Comparison of ENCODE assay signal across 10 cellular contexts in genomic region chr1:155008015-155008941, GRCh38. TPM values are rescaled to one million over a fixed set of nuclear protein-coding genes. Genes with fewer than 3 reads are reported as not detected.
DNase-seq lines count a peak whose midpoint lies in the region; ATAC-seq lines count a peak whose summit lies in the region.
"Had no signal": no experiment of that assay in that cellular context is flagged by ENCODE, and none has a peak within 500 bp of the region (broad histone marks: within the 10 kb centered on the region; RNA-seq: fewer than 3 reads in every experiment).

No MANE protein-coding gene starts in this region.

- no peaks in the 10 kb centered on the region for H3K27me3 Mint-ChIP-seq in central memory CD8-positive, alpha-beta T cell

- peak overlapping the region; percentile 60 for H3K27ac Mint-ChIP-seq in central memory CD8-positive, alpha-beta T cell (ENCODE audit: low read depth)

- H3K9me3 ChIP-seq in neuronal stem cell (replicated peaks in 1 of 2; ENCODE audit: control insufficient read depth in 2 of 2, insufficient read depth in 1 of 2, low read depth in 1 of 2, low read length in 2 of 2) = no peaks in the 10 kb centered on the region

- H3K27me3 ChIP-seq in neuronal stem cell (ENCODE audit: control insufficient read depth in 3 of 3, insufficient read depth in 3 of 3, low read depth in 1 of 3, low read length in 3 of 3) = no peaks in the 10 kb centered on the region

- no peak overlapping the region for H4K91ac ChIP-seq in neuronal stem cell (ENCODE audit: low read depth, low read length, poor library complexity)

- intact Hi-C loops in Right ventricle myocardium inferior (cut with DNase I) (no loop called here), cardiac septum (cut with DNase I) (no loop called here)

- H3K79me1 ChIP-seq in neuronal stem cell (ENCODE audit: low read depth, low read length) = peaks cover 12% of the 10 kb centered on the region

- no peak overlapping the region for H2BK12ac ChIP-seq in neuronal stem cell (ENCODE audit: low read length)

- ATAC-seq in Right ventricle myocardium inferior = no peak
- ATAC-seq in central memory CD8-positive, alpha-beta T cell (replicated peaks; ENCODE audit: extremely low read depth, poor library complexity, severe bottlenecking) = no peak
- no peak for ATAC-seq in HG02642 (IDR thresholded peaks at IDR 0.05; ENCODE audit: poor library complexity, unreplicated experiment)

- DNase-seq in Right ventricle myocardium inferior (ENCODE audit: missing footprints) (peak; percentile 73), cardiac septum (ENCODE audit: low spot score) (no peak), neuronal stem cell (ENCODE audit: low spot score) (no peak), NCI-H146 (lab: John Stamatoyannopoulos, UW) (no peak), NCI-H1048 (lab: John Stamatoyannopoulos, UW) (no peak), cortex of kidney (lab: John Stamatoyannopoulos, UW) (no peak)
- DNase-seq in central memory CD8-positive, alpha-beta T cell (ENCODE audit: low spot score in 2 of 2) = no peak
- DNase-seq: cerebellar nuclear complex had no signal

- no peak overlapping the region for H3K4me3 ChIP-seq in neuronal stem cell (ENCODE audit: low read length in 2 of 2)

- H2AFZ ChIP-seq in neuronal stem cell (ENCODE audit: low read length) = no peak overlapping the region

- peak overlapping the region; percentile 76 for H3K18ac ChIP-seq in neuronal stem cell (ENCODE audit: low read length)

- H3K14ac ChIP-seq in neuronal stem cell (ENCODE audit: low read length) = no peak overlapping the region

- no peak overlapping the region for H2BK120ac ChIP-seq in neuronal stem cell (ENCODE audit: low read depth, low read length)

- H4K8ac ChIP-seq in neuronal stem cell (ENCODE audit: low read depth, low read length) = no peak overlapping the region

- no peak overlapping the region for H3K23ac ChIP-seq in neuronal stem cell (ENCODE audit: low read depth, low read length, poor library complexity)

- peak overlapping the region; percentile 8 for H3K27ac ChIP-seq in neuronal stem cell (replicated peaks; ENCODE audit: low read length)

- no CpG with 5 or more reads among the region's 16 CpGs for WGBS in neuronal stem cell (ENCODE audit: extremely low coverage in 2 of 2, insufficient read length in 2 of 2, insufficient replicate concordance in 1 of 2), 2 donors

- H2BK5ac ChIP-seq in neuronal stem cell (ENCODE audit: low read length) = peak overlapping the region; percentile 55

- no peak overlapping the region for H3K9ac ChIP-seq in neuronal stem cell (ENCODE audit: low read depth, low read length, poor library complexity)

- no peaks in the 10 kb centered on the region for H3K36me3 ChIP-seq in neuronal stem cell (replicated peaks in 1 of 2; ENCODE audit: control insufficient read depth in 2 of 2, insufficient read depth in 2 of 2, low read length in 2 of 2)

- peaks cover 74% of the 10 kb centered on the region for H3K4me1 Mint-ChIP-seq in central memory CD8-positive, alpha-beta T cell

- no peak overlapping the region for H3K4me2 ChIP-seq in neuronal stem cell (ENCODE audit: insufficient read depth, low read length, poor library complexity, severe bottlenecking)

- H2BK15ac ChIP-seq in neuronal stem cell (ENCODE audit: low read length) = peak overlapping the region; percentile 51

- peak overlapping the region; percentile 61 for H3K4ac ChIP-seq in neuronal stem cell (ENCODE audit: low read length)

- H2AK5ac ChIP-seq in neuronal stem cell (ENCODE audit: low read depth, low read length) = peak overlapping the region; percentile 86

- peak overlapping the region; percentile 54 for H3K4me3 Mint-ChIP-seq in central memory CD8-positive, alpha-beta T cell

- peaks cover 2% of the 10 kb centered on the region for H3K36me3 Mint-ChIP-seq in central memory CD8-positive, alpha-beta T cell (ENCODE audit: insufficient read depth)

- no peaks in the 10 kb centered on the region for H3K9me3 Mint-ChIP-seq in central memory CD8-positive, alpha-beta T cell

- peaks cover 21 to 38% of the 10 kb centered on the region in 2 donors for H3K4me1 ChIP-seq in neuronal stem cell (ENCODE audit: control insufficient read depth in 2 of 2, insufficient read depth in 1 of 2, low read depth in 1 of 2, low read length in 2 of 2)

RNA-seq across cellular contexts. Expression of gene ZBTB7B, which starts 5.7 kb away (rescaled TPM):
- 53.3 TPM for total RNA-seq in Right ventricle myocardium inferior
- total RNA-seq in cardiac septum = 41.9 TPM
- polyA plus RNA-seq in neuronal stem cell (2013, experiment 1 of 2) = 5.5 TPM
- polyA plus RNA-seq in neuronal stem cell (2013, experiment 2 of 2) = 5.6 TPM

RNA-seq across cellular contexts. Expression of gene LENEP, which starts 14.9 kb away (rescaled TPM):
- total RNA-seq in Right ventricle myocardium inferior (not detected), cardiac septum (not detected)
- polyA plus RNA-seq in neuronal stem cell (2013, experiment 1 of 2) = not detected
- 0.10 TPM for polyA plus RNA-seq in neuronal stem cell (2013, experiment 2 of 2)
- total RNA-seq: H4 had no signal

RNA-seq across cellular contexts. Expression of gene FLAD1, which starts 25.1 kb away (rescaled TPM):
- total RNA-seq in Right ventricle myocardium inferior (30.8 TPM), cardiac septum (22.2 TPM)
- 42.3 TPM for polyA plus RNA-seq in neuronal stem cell (2013, experiment 1 of 2)
- polyA plus RNA-seq in neuronal stem cell (2013, experiment 2 of 2) = 41.1 TPM

RNA-seq across cellular contexts. Expression of gene DCST2, which starts 25.3 kb away (rescaled TPM):
- total RNA-seq in Right ventricle myocardium inferior = 0.35 TPM
- total RNA-seq in cardiac septum = 0.51 TPM
- 2.7 TPM for polyA plus RNA-seq in neuronal stem cell (2013, experiment 1 of 2)
- 2.2 TPM for polyA plus RNA-seq in neuronal stem cell (2013, experiment 2 of 2)
- total RNA-seq: H4 had no signal

RNA-seq across cellular contexts. Expression of gene DCST1, which starts 25.3 kb away (rescaled TPM):
- not detected for total RNA-seq in Right ventricle myocardium inferior
- not detected for total RNA-seq in cardiac septum
- 0.03 TPM for polyA plus RNA-seq in neuronal stem cell (2013, experiment 1 of 2)
- 0.06 TPM for polyA plus RNA-seq in neuronal stem cell (2013, experiment 2 of 2)
- total RNA-seq: H4 had no signal
